11 cellular contexts compared by ENCODE assay signal in genomic region chr2:181632733-181633401, GRCh38. TPM values are rescaled to one million over a fixed set of nuclear protein-coding genes. Genes with fewer than 3 reads are reported as not detected.
A peak's percentile ranks its signal among the peaks of the same experiment; 100 is the strongest.
DNase-seq lines count a peak whose midpoint lies in the region; ATAC-seq and TF ChIP-seq lines count a peak whose summit lies in the region.
"Had no signal": no experiment of that assay in that cellular context is flagged by ENCODE, and none has a peak within 500 bp of the region (broad histone marks: within the 10 kb centered on the region; RNA-seq: fewer than 3 reads in every experiment).

No MANE protein-coding gene starts in this region.

- H3K9ac ChIP-seq in SK-N-SH: no peak overlapping the region

- no peak overlapping the region for H3K4me3 ChIP-seq in SK-N-SH (ENCODE audit: low read depth in 2 of 2, low read length in 1 of 2)

- 0 out of 2 replicates have a peak, but pooled peaks cover 2% of the 10 kb centered on the region for H3K9me2 ChIP-seq in SK-N-SH

- no peak overlapping the region for H2AFZ ChIP-seq in SK-N-SH (ENCODE audit: low read depth)

- H3K4me1 Mint-ChIP-seq in endothelial cell (ENCODE audit: unreplicated experiment): peaks cover 7% of the 10 kb centered on the region

- no peak for TF ChIP-seq CTCF in endothelial cell (IDR thresholded peaks at IDR 0.05; ENCODE audit: unreplicated experiment)
- no peak for TF ChIP-seq CTCF in SK-N-SH (IDR thresholded peaks at IDR 0.05)

- intact Hi-C loops in Right ventricle myocardium inferior (cut with DNase I): no loop called here

- H3K27me3 Mint-ChIP-seq in endothelial cell (ENCODE audit: unreplicated experiment): no peaks in the 10 kb centered on the region

- H3K27me3 ChIP-seq in SK-N-SH (ENCODE audit: insufficient read depth): no peaks in the 10 kb centered on the region; the same call in 1 of the 2 replicates

- no peak for TF ChIP-seq EP300 in SK-N-SH (IDR thresholded peaks at IDR 0.05; ENCODE audit: borderline replicate concordance in 1 of 2, low read depth in 1 of 2, low read length in 1 of 2)

- no peaks in the 10 kb centered on the region for H4K20me1 ChIP-seq in SK-N-SH (ENCODE audit: insufficient read depth)

- no peaks in the 10 kb centered on the region for H3K36me3 Mint-ChIP-seq in endothelial cell (ENCODE audit: low read depth, unreplicated experiment)

- H3K4me3 Mint-ChIP-seq in endothelial cell (ENCODE audit: unreplicated experiment): no peak overlapping the region

- H3K36me3 ChIP-seq in SK-N-SH (replicated peaks in 1 of 2; ENCODE audit: control insufficient read depth in 1 of 2, insufficient read depth in 2 of 2, low read length in 1 of 2): no peaks in the 10 kb centered on the region

- DNase-seq in activated naive CD4-positive, alpha-beta T cell treated with anti-CD3 and anti-CD28 coated beads, Interleukin-2, amount 50 U/mL, for 16 hours: no peak
- DNase-seq in Right ventricle myocardium inferior (ENCODE audit: missing footprints) (no peak), endothelial cell (ENCODE audit: low spot score) (no peak), SK-N-SH (no peak)
- DNase-seq: effector CD4-positive, alpha-beta T cell; IMR-90; right cardiac atrium had no signal

- no peak overlapping the region for H3K27ac ChIP-seq in SK-N-SH (ENCODE audit: low read depth in 2 of 2, low read length in 1 of 2)

- no peaks in the 10 kb centered on the region for H3K9me3 Mint-ChIP-seq in endothelial cell (ENCODE audit: unreplicated experiment)

- H3K4me1 ChIP-seq in SK-N-SH (ENCODE audit: control insufficient read depth in 1 of 2, insufficient read depth in 2 of 2, low read depth in 1 of 2, low read length in 1 of 2): no peaks in the 10 kb centered on the region; a peak in 2 of 4 replicates

- 56% methylated on average over 2 of the region's 4 CpGs for WGBS in SK-N-SH (ENCODE audit: low lambda C conversion rate)

- no peaks in the 10 kb centered on the region for H3K9me3 ChIP-seq in SK-N-SH

- no peak overlapping the region for H3K27ac Mint-ChIP-seq in endothelial cell (ENCODE audit: unreplicated experiment)

- no peak for TF ChIP-seq RAD21 in SK-N-SH (IDR thresholded peaks at IDR 0.05; ENCODE audit: low read length)

- H3F3A ChIP-seq in SK-N-SH (replicated peaks; ENCODE audit: insufficient read depth): no peaks in the 10 kb centered on the region

- ATAC-seq in GM19372 (IDR thresholded peaks at IDR 0.05; ENCODE audit: low read depth, unreplicated experiment): peak; percentile 64
- peak; percentile 87 for ATAC-seq in HG02763 (IDR thresholded peaks at IDR 0.05; ENCODE audit: unreplicated experiment)
- ATAC-seq in HG03520 (IDR thresholded peaks at IDR 0.05; ENCODE audit: unreplicated experiment): peak; percentile 86
- no peak for ATAC-seq in Right ventricle myocardium inferior
- ATAC-seq: right cardiac atrium had no signal

- H3K79me2 ChIP-seq in SK-N-SH (ENCODE audit: insufficient read depth): no peaks in the 10 kb centered on the region

- POLR2A ChIA-PET in SK-N-SH (lab: Yijun Ruan, JAX): no interaction called here

- CTCF ChIA-PET in SK-N-SH (lab: Yijun Ruan, JAX): no interaction called here

- no peak overlapping the region for H3K4me2 ChIP-seq in SK-N-SH

TF ChIP-seq in SK-N-SH, 30 proteins besides CTCF, POLR2A, EP300 and RAD21:
- TF ChIP-seq NRF1 (IDR thresholded peaks at IDR 0.05; ENCODE audit: low read depth, low read length) (no peak), POLR2AphosphoS5 (IDR thresholded peaks at IDR 0.05; ENCODE audit: low read depth, low read length) (no peak), NFIC (IDR thresholded peaks at IDR 0.05; ENCODE audit: borderline replicate concordance) (no peak), PBX3 (IDR thresholded peaks at IDR 0.05) (no peak), SIN3A (IDR thresholded peaks at IDR 0.05; ENCODE audit: borderline replicate concordance, low read depth, low read length) (no peak), RCOR1 (IDR thresholded peaks at IDR 0.05; ENCODE audit: low read length) (no peak), MAX (IDR thresholded peaks at IDR 0.05; ENCODE audit: low read depth) (no peak), MEF2A (IDR thresholded peaks at IDR 0.05; ENCODE audit: borderline replicate concordance, low read depth) (no peak), TEAD4 (IDR thresholded peaks at IDR 0.05; ENCODE audit: borderline replicate concordance, insufficient read depth) (no peak), SMC3 (IDR thresholded peaks at IDR 0.05; ENCODE audit: low read depth, low read length) (no peak), RXRA (IDR thresholded peaks at IDR 0.05; ENCODE audit: borderline replicate concordance, low read depth) (no peak), YY1 (IDR thresholded peaks at IDR 0.05; ENCODE audit: low read depth) (no peak), FOSL2 (IDR thresholded peaks at IDR 0.05; ENCODE audit: borderline replicate concordance, low read depth) (no peak), ELF1 (IDR thresholded peaks at IDR 0.05) (no peak), MXI1 (IDR thresholded peaks at IDR 0.05; ENCODE audit: low read depth, low read length) (no peak), GABPA (IDR thresholded peaks at IDR 0.05; ENCODE audit: low read depth) (no peak), RFX5 (IDR thresholded peaks at IDR 0.05; ENCODE audit: low read length) (no peak)
- TF ChIP-seq, protein P1, sequence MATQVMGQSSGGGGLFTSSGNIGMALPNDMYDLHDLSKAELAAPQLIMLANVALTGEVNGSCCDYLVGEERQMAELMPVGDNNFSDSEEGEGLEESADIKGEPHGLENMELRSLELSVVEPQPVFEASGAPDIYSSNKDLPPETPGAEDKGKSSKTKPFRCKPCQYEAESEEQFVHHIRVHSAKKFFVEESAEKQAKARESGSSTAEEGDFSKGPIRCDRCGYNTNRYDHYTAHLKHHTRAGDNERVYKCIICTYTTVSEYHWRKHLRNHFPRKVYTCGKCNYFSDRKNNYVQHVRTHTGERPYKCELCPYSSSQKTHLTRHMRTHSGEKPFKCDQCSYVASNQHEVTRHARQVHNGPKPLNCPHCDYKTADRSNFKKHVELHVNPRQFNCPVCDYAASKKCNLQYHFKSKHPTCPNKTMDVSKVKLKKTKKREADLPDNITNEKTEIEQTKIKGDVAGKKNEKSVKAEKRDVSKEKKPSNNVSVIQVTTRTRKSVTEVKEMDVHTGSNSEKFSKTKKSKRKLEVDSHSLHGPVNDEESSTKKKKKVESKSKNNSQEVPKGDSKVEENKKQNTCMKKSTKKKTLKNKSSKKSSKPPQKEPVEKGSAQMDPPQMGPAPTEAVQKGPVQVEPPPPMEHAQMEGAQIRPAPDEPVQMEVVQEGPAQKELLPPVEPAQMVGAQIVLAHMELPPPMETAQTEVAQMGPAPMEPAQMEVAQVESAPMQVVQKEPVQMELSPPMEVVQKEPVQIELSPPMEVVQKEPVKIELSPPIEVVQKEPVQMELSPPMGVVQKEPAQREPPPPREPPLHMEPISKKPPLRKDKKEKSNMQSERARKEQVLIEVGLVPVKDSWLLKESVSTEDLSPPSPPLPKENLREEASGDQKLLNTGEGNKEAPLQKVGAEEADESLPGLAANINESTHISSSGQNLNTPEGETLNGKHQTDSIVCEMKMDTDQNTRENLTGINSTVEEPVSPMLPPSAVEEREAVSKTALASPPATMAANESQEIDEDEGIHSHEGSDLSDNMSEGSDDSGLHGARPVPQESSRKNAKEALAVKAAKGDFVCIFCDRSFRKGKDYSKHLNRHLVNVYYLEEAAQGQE (IDR thresholded peaks at IDR 0.05; ENCODE audit: low read depth, low read length): no peak
- TF ChIP-seq, protein P2, sequence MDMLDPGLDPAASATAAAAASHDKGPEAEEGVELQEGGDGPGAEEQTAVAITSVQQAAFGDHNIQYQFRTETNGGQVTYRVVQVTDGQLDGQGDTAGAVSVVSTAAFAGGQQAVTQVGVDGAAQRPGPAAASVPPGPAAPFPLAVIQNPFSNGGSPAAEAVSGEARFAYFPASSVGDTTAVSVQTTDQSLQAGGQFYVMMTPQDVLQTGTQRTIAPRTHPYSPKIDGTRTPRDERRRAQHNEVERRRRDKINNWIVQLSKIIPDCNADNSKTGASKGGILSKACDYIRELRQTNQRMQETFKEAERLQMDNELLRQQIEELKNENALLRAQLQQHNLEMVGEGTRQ (IDR thresholded peaks at IDR 0.05; ENCODE audit: borderline replicate concordance, low read depth, low read length): no peak
- TF ChIP-seq, protein P3, sequence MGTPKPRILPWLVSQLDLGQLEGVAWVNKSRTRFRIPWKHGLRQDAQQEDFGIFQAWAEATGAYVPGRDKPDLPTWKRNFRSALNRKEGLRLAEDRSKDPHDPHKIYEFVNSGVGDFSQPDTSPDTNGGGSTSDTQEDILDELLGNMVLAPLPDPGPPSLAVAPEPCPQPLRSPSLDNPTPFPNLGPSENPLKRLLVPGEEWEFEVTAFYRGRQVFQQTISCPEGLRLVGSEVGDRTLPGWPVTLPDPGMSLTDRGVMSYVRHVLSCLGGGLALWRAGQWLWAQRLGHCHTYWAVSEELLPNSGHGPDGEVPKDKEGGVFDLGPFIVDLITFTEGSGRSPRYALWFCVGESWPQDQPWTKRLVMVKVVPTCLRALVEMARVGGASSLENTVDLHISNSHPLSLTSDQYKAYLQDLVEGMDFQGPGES (IDR thresholded peaks at IDR 0.05; ENCODE audit: low read depth, low read length): no peak

RNA-seq across cellular contexts. Expression of gene CERKL, which starts 24.0 kb away (rescaled TPM):
- not detected for total RNA-seq in Right ventricle myocardium inferior
- 0.08 TPM for total RNA-seq in endothelial cell (ENCODE audit: unreplicated experiment)
- 0.05 and 0.07 TPM in 2 replicates for polyA plus RNA-seq in SK-N-SH (2012; rRNA removed)
- 0.08 and 0.09 TPM in 2 replicates for polyA plus RNA-seq in SK-N-SH (2012; cell fraction: cytosol; rRNA removed)
- 0.02 and 0.07 TPM in 2 replicates for polyA plus RNA-seq in SK-N-SH (2012; cell fraction: nucleus; rRNA removed)
- total RNA-seq: right cardiac atrium had no signal
- polyA plus RNA-seq: IMR-90, right cardiac atrium had no signal

RNA-seq across cellular contexts. Expression of gene NEUROD1, which starts 47.5 kb away (rescaled TPM):
- not detected for total RNA-seq in Right ventricle myocardium inferior
- not detected for total RNA-seq in endothelial cell (ENCODE audit: unreplicated experiment)
- polyA plus RNA-seq in SK-N-SH (2012; rRNA removed): 0.02 and 0.03 TPM in 2 replicates
- 0.01 and 0.08 TPM in 2 replicates for polyA plus RNA-seq in SK-N-SH (2012; cell fraction: cytosol; rRNA removed)
- 0.02 and 0.06 TPM in 2 replicates for polyA plus RNA-seq in SK-N-SH (2012; cell fraction: nucleus; rRNA removed)
- total RNA-seq: IMR-90, mucosa of gallbladder, right cardiac atrium had no signal
- polyA plus RNA-seq: IMR-90, right cardiac atrium had no signal
